In the genomic region with DNA sequence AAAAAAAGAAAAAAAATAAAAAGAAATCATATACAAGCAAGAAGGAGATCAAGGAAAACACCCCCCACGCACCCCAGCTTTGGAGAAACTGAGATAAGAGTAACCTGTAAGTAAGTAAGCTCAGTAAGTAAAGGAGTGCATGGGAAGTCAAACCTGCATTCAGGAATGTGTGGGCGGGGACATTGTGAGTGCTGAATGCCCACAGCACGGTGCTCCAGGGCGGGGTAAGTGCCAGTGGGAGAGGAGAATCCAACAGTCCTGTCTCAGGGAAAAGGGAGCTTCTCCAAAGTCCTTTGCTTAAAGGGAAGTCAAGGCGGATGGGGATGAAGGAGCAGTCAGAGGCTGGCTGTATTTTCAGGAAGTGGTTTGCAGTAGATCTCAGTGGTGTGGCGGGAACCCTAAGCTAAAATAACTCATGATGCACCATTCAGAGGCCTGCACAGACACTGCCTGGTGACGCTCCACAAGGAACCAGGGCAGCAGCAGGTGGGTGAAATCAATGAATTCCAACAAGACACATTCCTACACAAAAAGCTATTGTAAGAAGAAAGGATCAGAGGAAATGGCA, we compare ENCODE assay signal across 10 cellular contexts.
DNase-seq lines count a peak whose midpoint lies in the region; ATAC-seq and TF ChIP-seq lines count a peak whose summit lies in the region.
"Had no signal": no experiment of that assay in that cellular context is flagged by ENCODE, and none has a peak within 500 bp of the region (broad histone marks: within the 10 kb centered on the region; RNA-seq: fewer than 3 reads in every experiment).

No MANE protein-coding gene starts in this region.

- no peak for TF ChIP-seq CTCF in HEK293 (tag by site-specific recombination; IDR thresholded peaks at IDR 0.05)

- peaks cover 15% of the 10 kb centered on the region for H3K27me3 Mint-ChIP-seq in activated T-cell treated with anti-CD3 and anti-CD28 coated beads, Interleukin-2, amount 50 U/mL, for 4 hours (ENCODE audit: low read depth)

- peak; percentile 92 to 94 for DNase-seq in Kasumi-1 (lab: John Stamatoyannopoulos, UW)
- DNase-seq in left kidney (ENCODE audit: low read depth, low spot score): peak; percentile 19
- DNase-seq in KG1 (lab: John Stamatoyannopoulos, UW): no peak
- no peak for DNase-seq in DMS53 (lab: John Stamatoyannopoulos, UW)
- no peak for DNase-seq in activated T-cell treated with anti-CD3 and anti-CD28 coated beads, Interleukin-2, amount 50 U/mL, for 4 hours
- DNase-seq in stimulated activated CD8-positive, alpha-beta memory T cell treated with anti-CD3 and anti-CD28 coated beads, Interleukin-4, amount 100 ng/mL, for 48 hours: no peak

- no peaks in the 10 kb centered on the region for H3K9me3 Mint-ChIP-seq in activated T-cell treated with anti-CD3 and anti-CD28 coated beads, Interleukin-2, amount 50 U/mL, for 4 hours

- H3K27ac ChIP-seq in HEK293 (ENCODE audit: extremely low read depth, low read depth, low read length): no peak overlapping the region
- H3K27ac ChIP-seq: epithelial cell of prostate, neutrophil had no signal

- peak; percentile 90 for ATAC-seq in GM18517 (IDR thresholded peaks at IDR 0.05; ENCODE audit: unreplicated experiment)
- ATAC-seq in activated T-cell treated with anti-CD3 and anti-CD28 coated beads, Interleukin-2, amount 50 U/mL, for 4 hours: no peak

- H3K36me3 ChIP-seq in HEK293 (ENCODE audit: control insufficient read depth in 2 of 2, insufficient read depth in 1 of 2, low read length in 2 of 2): no peaks in the 10 kb centered on the region
- H3K36me3 ChIP-seq: neutrophil had no signal

- H3K4me3 ChIP-seq in HEK293 (ENCODE audit: low read depth, low read length): no peak overlapping the region

- POLR2A ChIA-PET in HEK293 (lab: Yijun Ruan, JAX): interaction anchor here (0.6 kb wide), 1 partner anchor 30 kb away, joined by 3 read pairs; no protein-coding TSS in a partner anchor

- H3K4me3 Mint-ChIP-seq in activated T-cell treated with anti-CD3 and anti-CD28 coated beads, Interleukin-2, amount 50 U/mL, for 4 hours: no peak overlapping the region

- H3K4me1 Mint-ChIP-seq in activated T-cell treated with anti-CD3 and anti-CD28 coated beads, Interleukin-2, amount 50 U/mL, for 4 hours (ENCODE audit: low read depth): peaks cover 7% of the 10 kb centered on the region

- CTCF ChIA-PET in HEK293 (lab: Yijun Ruan, JAX): interaction anchor here (0.6 kb wide), 1 partner anchor 210 kb away, joined by 3 read pairs; no protein-coding TSS in a partner anchor

- no peaks in the 10 kb centered on the region for H3K4me1 ChIP-seq in HEK293 (ENCODE audit: control insufficient read depth, insufficient read depth, low read length)

- no peaks in the 10 kb centered on the region for H3K36me3 Mint-ChIP-seq in activated T-cell treated with anti-CD3 and anti-CD28 coated beads, Interleukin-2, amount 50 U/mL, for 4 hours (ENCODE audit: insufficient read depth)

- H3K9me3 ChIP-seq in HEK293 (ENCODE audit: control insufficient read depth, insufficient read depth, low read depth, low read length): no peaks in the 10 kb centered on the region
- H3K9me3 ChIP-seq: neutrophil had no signal

TF ChIP-seq in HEK293, 187 proteins besides CTCF, POLR2A, EP300 and RAD21:
- TF ChIP-seq, protein P1, sequence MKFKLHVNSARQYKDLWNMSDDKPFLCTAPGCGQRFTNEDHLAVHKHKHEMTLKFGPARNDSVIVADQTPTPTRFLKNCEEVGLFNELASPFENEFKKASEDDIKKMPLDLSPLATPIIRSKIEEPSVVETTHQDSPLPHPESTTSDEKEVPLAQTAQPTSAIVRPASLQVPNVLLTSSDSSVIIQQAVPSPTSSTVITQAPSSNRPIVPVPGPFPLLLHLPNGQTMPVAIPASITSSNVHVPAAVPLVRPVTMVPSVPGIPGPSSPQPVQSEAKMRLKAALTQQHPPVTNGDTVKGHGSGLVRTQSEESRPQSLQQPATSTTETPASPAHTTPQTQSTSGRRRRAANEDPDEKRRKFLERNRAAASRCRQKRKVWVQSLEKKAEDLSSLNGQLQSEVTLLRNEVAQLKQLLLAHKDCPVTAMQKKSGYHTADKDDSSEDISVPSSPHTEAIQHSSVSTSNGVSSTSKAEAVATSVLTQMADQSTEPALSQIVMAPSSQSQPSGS (tag by site-specific recombination; IDR thresholded peaks at IDR 0.05; ENCODE audit: low read depth): no peak
- TF ChIP-seq ZFHX2 (tag by site-specific recombination; conservative IDR thresholded peaks at IDR 0.05): 0 out of 2 replicates have a peak, but pooled peaks have one; percentile 13
TF ChIP-seq in HEK293: peak in this region for 1.

Comparison
In these comparisons a context has a peak if more than half of its experiments do, and no peak if none do; other contexts are left out.
1. DNase-seq: peak in Kasumi-1 (2 of 2) and left kidney (single experiment); none in KG1 (single experiment), DMS53 (single experiment), activated T-cell treated with anti-CD3 and anti-CD28 coated beads, Interleukin-2, amount 50 U/mL, for 4 hours (single experiment) and stimulated activated CD8-positive, alpha-beta memory T cell treated with anti-CD3 and anti-CD28 coated beads, Interleukin-4, amount 100 ng/mL, for 48 hours (single experiment).